ENCODE assay signal across 8 cellular contexts in the genomic region with DNA sequence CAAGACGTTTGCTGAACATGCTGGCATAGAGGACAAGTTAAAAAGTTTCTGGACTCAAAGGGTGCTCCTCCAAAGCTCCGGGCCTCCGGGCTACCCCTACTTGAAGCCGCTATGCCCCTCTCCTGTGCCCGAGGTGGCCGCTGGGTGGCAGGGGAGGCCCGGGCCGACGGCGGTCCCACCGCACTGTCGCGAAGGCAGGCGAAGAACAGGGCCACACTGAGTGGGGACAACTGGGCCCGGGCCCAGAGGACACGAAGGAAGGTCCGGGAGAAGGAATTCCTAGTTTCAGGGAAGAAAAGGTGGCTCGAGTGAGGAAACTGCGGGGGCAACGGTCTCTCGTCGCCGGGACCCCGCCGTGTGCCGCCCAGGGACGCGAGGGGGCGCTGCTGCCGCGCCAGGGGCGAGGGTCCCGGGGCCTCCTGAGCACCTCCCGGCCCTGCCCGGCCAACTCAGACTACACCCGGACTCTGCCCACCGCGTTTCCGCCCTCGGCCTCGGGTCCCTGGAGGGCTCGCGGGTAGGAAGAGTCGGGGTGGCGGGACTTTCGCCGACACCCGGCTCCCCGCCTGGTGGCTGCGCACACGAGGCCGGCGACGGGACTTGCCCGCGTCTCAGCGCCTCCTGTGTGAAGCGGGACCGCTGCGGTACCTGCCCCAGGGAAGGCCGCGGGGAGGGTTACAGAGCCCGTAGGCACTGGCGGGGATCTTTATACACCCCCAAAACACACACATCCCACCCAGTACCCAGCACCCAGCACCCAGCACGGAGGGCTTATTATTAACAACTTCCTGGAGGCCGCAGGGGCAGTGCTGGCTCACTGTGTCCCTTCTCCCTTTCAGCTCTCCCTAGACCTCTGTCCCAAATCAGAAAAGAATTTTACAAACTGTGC. TPM values are rescaled to one million over a fixed set of nuclear protein-coding genes. Genes with fewer than 3 reads are reported as not detected.
DNase-seq lines count a peak whose midpoint lies in the region; ATAC-seq and TF ChIP-seq lines count a peak whose summit lies in the region.

No MANE protein-coding gene starts in this region.

- no peaks in the 10 kb centered on the region for H3K27me3 ChIP-seq in PC-9 (ENCODE audit: insufficient read depth, low read depth)
- no peaks in the 10 kb centered on the region for H3K27me3 ChIP-seq in neuron (ENCODE audit: insufficient read depth, low read length)
- no peaks in the 10 kb centered on the region for H3K27me3 ChIP-seq in stomach

- CTCF ChIA-PET in AG04449 (lab: Yijun Ruan, JAX), result interaction anchor here (0.5 to 1.8 kb wide), 21 partner anchors 9 to 280 kb away, joined by 3 to 18 read pairs (median 4); no protein-coding TSS in a partner anchor
- CTCF ChIA-PET in PC-9 (lab: Charles Lee), result no interaction called here

- ATAC-seq in GM18873 (IDR thresholded peaks at IDR 0.05; ENCODE audit: low FRiP score, unreplicated experiment) (peak; percentile 70), HG03139 (IDR thresholded peaks at IDR 0.05; ENCODE audit: unreplicated experiment) (peak; percentile 82)

- no peak for TF ChIP-seq EP300 in stomach (IDR thresholded peaks at IDR 0.05)

- 2 to 6% (median 2%) methylated on average over 20 to 66 of the region's 66 CpGs for WGBS in stomach, 5 donors

- POLR2A ChIA-PET in AG04449 (lab: Yijun Ruan, JAX) (no interaction called here), PC-9 (lab: Charles Lee; ENCODE audit: unreplicated experiment) (no interaction called here)

- no peak overlapping the region for H3K27ac ChIP-seq in PC-9
- peak overlapping the region in 4 of 5 donors; percentile 10 to 71 (median 46) for H3K27ac ChIP-seq in stomach

- no peaks in the 10 kb centered on the region for H3K9me2 ChIP-seq in PC-9 (ENCODE audit: insufficient read depth)

- H4K20me1 ChIP-seq in PC-9 (ENCODE audit: insufficient read depth), result no peaks in the 10 kb centered on the region

- H3K9me3 ChIP-seq in PC-9 (ENCODE audit: insufficient read depth, low read depth) (no peaks in the 10 kb centered on the region), neuron (ENCODE audit: low read length) (no peaks in the 10 kb centered on the region), stomach (no peaks in the 10 kb centered on the region)

- H3K79me2 ChIP-seq in PC-9 (ENCODE audit: low read depth), result no peaks in the 10 kb centered on the region

- no peak for TF ChIP-seq POLR2A in stomach (IDR thresholded peaks at IDR 0.05)

- no peak for DNase-seq in AG04449 (ENCODE audit: low read depth, low spot score)
- DNase-seq in PC-9, result peak in 1 of 2 experiments; percentile 52
- DNase-seq in activated gamma-delta T cell (lab: John Stamatoyannopoulos, UW), result peak; percentile 43
- DNase-seq in foreskin melanocyte, result peak; percentile 59
- peak; percentile 74 for DNase-seq in stomach

- intact Hi-C loops in PC-9 (cut with micrococcal nuclease; ENCODE audit: unreplicated experiment), result loop anchor here (1.0 kb wide), 1 partner anchor 217 kb away; no protein-coding TSS in a partner anchor
- intact Hi-C loops in stomach (cut with DNase I; ENCODE audit: low total_unique reads), result no loop called here

- H3K4me2 ChIP-seq in PC-9, result peak overlapping the region; percentile 57

- H3F3A ChIP-seq in PC-9 (ENCODE audit: insufficient read depth, low read depth), result no peaks in the 10 kb centered on the region

- H3K4me3 ChIP-seq in AG04449 (ENCODE audit: low read depth, low read length), result peak overlapping the region; percentile 60
- peak overlapping the region; percentile 30; the same call in 1 of the 2 replicates for H3K4me3 ChIP-seq in PC-9
- peak overlapping the region; percentile 24 for H3K4me3 ChIP-seq in neuron (ENCODE audit: low read length)
- H3K4me3 ChIP-seq in stomach, result peak overlapping the region; percentile 53 to 59 (median 56)

- H3K36me3 ChIP-seq in PC-9 (ENCODE audit: low read depth), result no peaks in the 10 kb centered on the region
- H3K36me3 ChIP-seq in neuron (ENCODE audit: insufficient read depth, low read length), result no peaks in the 10 kb centered on the region
- H3K36me3 ChIP-seq in stomach, result no peaks in the 10 kb centered on the region

- TF ChIP-seq CTCF in AG04449 (IDR thresholded peaks at IDR 0.05; ENCODE audit: insufficient read depth, low read length, missing control alignments) (peak; percentile 84), PC-9 (conservative IDR thresholded peaks at IDR 0.05) (peak; percentile 64), stomach (IDR thresholded peaks at IDR 0.05) (peak in 5 of 7 experiments; percentile 87 to 93 (median 91))

- no TSS peak for BruUV-seq in PC-9 (replicated peaks; lab: Mats Ljungman, UMichigan)

- no peaks in the 10 kb centered on the region; the same call in 1 of the 2 replicates for H3K4me1 ChIP-seq in PC-9 (replicated peaks; ENCODE audit: insufficient read depth)
- H3K4me1 ChIP-seq in neuron (ENCODE audit: insufficient read depth, low read length), result no peaks in the 10 kb centered on the region
- peaks cover 4 to 15% (median 10%) of the 10 kb centered on the region in 4 donors for H3K4me1 ChIP-seq in stomach

- H2AFZ ChIP-seq in PC-9 (peak overlapping the region; percentile 33; the same call in 1 of the 2 replicates), neuron (ENCODE audit: low read depth, low read length) (peak overlapping the region; percentile 75)

RNA-seq across cellular contexts. Expression of gene CHCT1, which starts 0.8 kb away (rescaled TPM):
- total RNA-seq in PC-9 (2021) (not detected in 2 replicates), stomach (not detected)
- polyA plus RNA-seq in stomach, result not detected

RNA-seq across cellular contexts. Expression of gene USP32, which starts 29.6 kb away (rescaled TPM):
- total RNA-seq in PC-9 (2021) (32.3 and 32.6 TPM in 2 replicates), stomach (10 to 100 TPM; 12.3 to 70.9 (median 32.6) TPM)
- polyA plus RNA-seq in stomach, result 10 to 100 TPM in 2 of 3 donors, 1 to 10 TPM in 1; 7.5 to 16.3 (median 15.2) TPM
